In the genomic region with DNA sequence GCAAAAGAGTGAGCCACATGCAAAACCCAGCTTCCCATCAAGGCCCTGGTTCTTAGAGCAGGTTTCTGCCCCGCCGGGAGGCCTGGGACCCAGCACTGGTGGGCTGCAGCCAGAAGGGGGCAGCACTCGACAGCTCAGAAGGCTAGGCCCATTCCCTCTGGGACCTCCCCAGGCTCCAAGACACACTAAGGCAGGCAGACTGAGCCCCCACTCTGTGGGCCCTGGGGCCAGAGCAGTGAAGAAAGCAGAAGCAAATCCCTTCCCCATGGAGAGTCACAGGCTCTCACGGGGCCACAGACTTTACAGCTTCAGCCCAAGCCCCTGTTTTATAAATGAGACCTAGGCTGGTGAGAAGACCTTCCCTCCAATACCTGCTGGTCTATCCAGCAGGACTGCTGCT, we compare ENCODE assay signal across 8 cellular contexts.
DNase-seq lines count a peak whose midpoint lies in the region; ATAC-seq and TF ChIP-seq lines count a peak whose summit lies in the region.

No MANE protein-coding gene starts in this region.

- H3K36me3 ChIP-seq in WERI-Rb-1: peaks cover 8% of the 10 kb centered on the region

- TF ChIP-seq CTCF in AG04450 (IDR thresholded peaks at IDR 0.05; ENCODE audit: low read depth, low read length): peak; percentile 97
- TF ChIP-seq CTCF in WERI-Rb-1 (IDR thresholded peaks at IDR 0.05; ENCODE audit: low read depth, low read length): peak; percentile 100
- peak; percentile 97 for TF ChIP-seq CTCF in cardiac fibroblast (IDR thresholded peaks at IDR 0.05; ENCODE audit: low read depth, low read length)

- H3K9me3 ChIP-seq in AG04450 (ENCODE audit: control insufficient read depth, insufficient read depth, low read length) (no peaks in the 10 kb centered on the region), WERI-Rb-1 (ENCODE audit: severe bottlenecking) (no peaks in the 10 kb centered on the region)

- CTCF ChIA-PET in AG04450 (lab: Charles Lee): interaction anchor here (0.6 to 8.5 kb wide), 40 partner anchors 9 to 223 kb away, joined by 3 to 535 read pairs (median 5); partner anchors contain the start of gene ABCC4

- intact Hi-C loops in left colon (cut with DNase I, micrococcal nuclease): loop anchor here (2.0 to 10.0 kb wide), 4 partner anchors 103 to 213 kb away; no protein-coding TSS in a partner anchor

- POLR2A ChIA-PET in AG04450 (lab: Yijun Ruan, JAX): interaction anchor here (0.6 to 1.6 kb wide), 4 partner anchors 107 to 213 kb away, joined by 3 to 8 read pairs (median 4); no protein-coding TSS in a partner anchor

- ATAC-seq in GM18511 (IDR thresholded peaks at IDR 0.05; ENCODE audit: unreplicated experiment) (peak; percentile 97), HG02970 (IDR thresholded peaks at IDR 0.05; ENCODE audit: low FRiP score, unreplicated experiment) (peak; percentile 75), left colon (peak; percentile 94)

- H3K27ac ChIP-seq in AG04450 (ENCODE audit: low read depth, low read length) (no peak overlapping the region), WERI-Rb-1 (peak overlapping the region; percentile 18)

- H3K4me3 ChIP-seq in AG04450 (ENCODE audit: low read depth, low read length) (no peak overlapping the region), WERI-Rb-1 (ENCODE audit: low read depth, low read length) (no peak overlapping the region), cardiac fibroblast (replicated peaks in 1 of 2; ENCODE audit: low read depth in 2 of 2, low read length in 2 of 2) (no peak overlapping the region)

- no peaks in the 10 kb centered on the region for H3K27me3 ChIP-seq in AG04450 (ENCODE audit: control insufficient read depth, insufficient read depth, low read length)
- no peaks in the 10 kb centered on the region for H3K27me3 ChIP-seq in WERI-Rb-1 (ENCODE audit: insufficient read depth, low read depth, severe bottlenecking)

- DNase-seq in AG04450 (ENCODE audit: low read depth, low spot score): peak; percentile 57
- DNase-seq in NCI-H2107 treated with DMSO at 0.1 percent for 48 hours (lab: John Stamatoyannopoulos, UW; ENCODE audit: unreplicated experiment): peak; percentile 10
- peak; percentile 97 for DNase-seq in WERI-Rb-1
- peak; percentile 85 to 88 for DNase-seq in cardiac fibroblast (ENCODE audit: low read depth in 2 of 2)
- peak; percentile 70 to 86 for DNase-seq in left colon
- peak; percentile 64 for DNase-seq in stimulated activated CD4-positive, alpha-beta T cell treated with anti-CD3 and anti-CD28 coated beads, Interleukin-4, amount 100 ng/mL, for 24 hours

Comparison
In these comparisons a context has a peak if more than half of its experiments do, and no peak if none do; other contexts are left out.
1. DNase-seq: peak in every context shown above with its lines; median percentile 97 in WERI-Rb-1; 86 in cardiac fibroblast; 78 in left colon; 64 in stimulated activated CD4-positive, alpha-beta T cell treated with anti-CD3 and anti-CD28 coated beads, Interleukin-4, amount 100 ng/mL, for 24 hours; 57 in AG04450; 10 in NCI-H2107 treated with DMSO at 0.1 percent for 48 hours.